Comparison of ENCODE assay signal across 1 cellular context in the genomic region with DNA sequence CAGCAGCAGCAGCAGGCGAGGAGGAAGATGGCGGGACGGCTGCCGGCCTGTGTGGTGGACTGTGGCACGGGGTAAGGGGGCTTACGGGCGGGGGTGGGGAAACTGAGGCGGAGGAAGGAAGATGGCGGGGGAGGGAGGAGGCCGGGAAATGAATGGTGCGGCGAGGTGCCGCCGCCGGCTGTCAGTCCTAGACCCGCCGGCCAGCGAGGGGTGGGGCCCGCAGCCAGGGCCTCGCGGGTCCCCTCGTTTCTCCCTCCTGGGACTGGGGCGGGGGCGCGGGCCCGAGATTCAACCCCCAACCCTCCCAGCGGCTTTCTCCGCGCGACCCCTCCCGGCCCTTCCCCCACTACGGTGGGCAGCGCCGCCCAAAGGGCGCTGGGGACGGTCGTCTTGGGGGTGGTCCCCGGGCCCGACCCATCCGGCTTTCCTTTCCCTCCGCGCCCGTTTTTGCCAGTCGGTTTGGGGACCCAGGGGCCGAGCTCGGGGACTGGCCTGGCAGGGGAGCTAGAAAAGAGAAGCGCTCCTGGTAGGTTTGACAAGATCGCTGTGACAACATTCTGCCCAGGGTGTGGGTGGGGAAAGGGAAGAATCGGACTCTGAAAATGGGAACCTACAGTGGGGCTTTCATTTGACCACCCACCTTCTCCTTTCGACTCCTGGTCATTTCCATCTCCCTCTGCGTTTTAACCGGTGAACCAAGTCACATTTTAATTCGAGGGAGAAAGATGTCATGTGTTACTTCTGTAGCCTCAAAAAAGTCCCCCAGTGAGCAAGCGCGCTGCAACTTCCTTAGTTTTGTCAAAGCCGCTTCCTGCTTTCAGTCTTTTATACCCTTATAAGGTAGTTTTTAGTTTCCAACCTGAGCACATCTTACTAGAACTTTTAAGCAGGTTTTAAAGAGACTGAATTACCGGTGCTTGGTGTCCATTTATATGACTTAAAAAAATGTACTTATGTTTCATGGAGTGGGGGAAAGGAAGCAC.
TF ChIP-seq lines count a peak whose summit lies in the region.

No MANE protein-coding gene starts in this region.

TF ChIP-seq in K562, 482 proteins besides CTCF, POLR2A, EP300 and RAD21 (continued from another document and continues in another):
- TF ChIP-seq, protein P1, sequence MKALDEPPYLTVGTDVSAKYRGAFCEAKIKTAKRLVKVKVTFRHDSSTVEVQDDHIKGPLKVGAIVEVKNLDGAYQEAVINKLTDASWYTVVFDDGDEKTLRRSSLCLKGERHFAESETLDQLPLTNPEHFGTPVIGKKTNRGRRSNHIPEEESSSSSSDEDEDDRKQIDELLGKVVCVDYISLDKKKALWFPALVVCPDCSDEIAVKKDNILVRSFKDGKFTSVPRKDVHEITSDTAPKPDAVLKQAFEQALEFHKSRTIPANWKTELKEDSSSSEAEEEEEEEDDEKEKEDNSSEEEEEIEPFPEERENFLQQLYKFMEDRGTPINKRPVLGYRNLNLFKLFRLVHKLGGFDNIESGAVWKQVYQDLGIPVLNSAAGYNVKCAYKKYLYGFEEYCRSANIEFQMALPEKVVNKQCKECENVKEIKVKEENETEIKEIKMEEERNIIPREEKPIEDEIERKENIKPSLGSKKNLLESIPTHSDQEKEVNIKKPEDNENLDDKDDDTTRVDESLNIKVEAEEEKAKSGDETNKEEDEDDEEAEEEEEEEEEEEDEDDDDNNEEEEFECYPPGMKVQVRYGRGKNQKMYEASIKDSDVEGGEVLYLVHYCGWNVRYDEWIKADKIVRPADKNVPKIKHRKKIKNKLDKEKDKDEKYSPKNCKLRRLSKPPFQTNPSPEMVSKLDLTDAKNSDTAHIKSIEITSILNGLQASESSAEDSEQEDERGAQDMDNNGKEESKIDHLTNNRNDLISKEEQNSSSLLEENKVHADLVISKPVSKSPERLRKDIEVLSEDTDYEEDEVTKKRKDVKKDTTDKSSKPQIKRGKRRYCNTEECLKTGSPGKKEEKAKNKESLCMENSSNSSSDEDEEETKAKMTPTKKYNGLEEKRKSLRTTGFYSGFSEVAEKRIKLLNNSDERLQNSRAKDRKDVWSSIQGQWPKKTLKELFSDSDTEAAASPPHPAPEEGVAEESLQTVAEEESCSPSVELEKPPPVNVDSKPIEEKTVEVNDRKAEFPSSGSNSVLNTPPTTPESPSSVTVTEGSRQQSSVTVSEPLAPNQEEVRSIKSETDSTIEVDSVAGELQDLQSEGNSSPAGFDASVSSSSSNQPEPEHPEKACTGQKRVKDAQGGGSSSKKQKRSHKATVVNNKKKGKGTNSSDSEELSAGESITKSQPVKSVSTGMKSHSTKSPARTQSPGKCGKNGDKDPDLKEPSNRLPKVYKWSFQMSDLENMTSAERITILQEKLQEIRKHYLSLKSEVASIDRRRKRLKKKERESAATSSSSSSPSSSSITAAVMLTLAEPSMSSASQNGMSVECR (CRISPR knock-in tag; IDR thresholded peaks at IDR 0.05) = peak; percentile 63; the same call in 1 of the 2 replicates
- TF ChIP-seq ZFX (CRISPR knock-in tag; IDR thresholded peaks at IDR 0.05) (peak; percentile 62), MTA2 (IDR thresholded peaks at IDR 0.05; ENCODE audit: low read depth) (no peak), ZNF253 (CRISPR knock-in tag; conservative IDR thresholded peaks at IDR 0.05) (no peak), ARID2 (IDR thresholded peaks at IDR 0.05) (no peak), MTA3 (IDR thresholded peaks at IDR 0.05; ENCODE audit: borderline replicate concordance) (0 out of 2 replicates have a peak, but pooled peaks have one; percentile 12), ILK (tag; IDR thresholded peaks at IDR 0.05; ENCODE audit: borderline replicate concordance, low read depth) (no peak), ZNF766 (CRISPR knock-in tag; conservative IDR thresholded peaks at IDR 0.05) (peak; percentile 51; the same call in 1 of the 2 replicates), CHD1 (IDR thresholded peaks at IDR 0.05; ENCODE audit: low read length) (peak; percentile 72), MYNN (IDR thresholded peaks at IDR 0.05) (no peak), MYNN (CRISPR knock-in tag; IDR thresholded peaks at IDR 0.05) (no peak), ZNF134 (CRISPR knock-in tag; conservative IDR thresholded peaks at IDR 0.05) (no peak), FOXM1 (IDR thresholded peaks at IDR 0.05; ENCODE audit: low read depth) (no peak), FOXM1 (CRISPR knock-in tag; IDR thresholded peaks at IDR 0.05; ENCODE audit: low read depth) (no peak), ZFPM2 (CRISPR knock-in tag; IDR thresholded peaks at IDR 0.05) (no peak), FOXA1 (IDR thresholded peaks at IDR 0.05; ENCODE audit: borderline replicate concordance) (no peak), MCM3 (IDR thresholded peaks at IDR 0.05) (no peak), NEUROD1 (IDR thresholded peaks at IDR 0.05; ENCODE audit: borderline replicate concordance, low read depth, low read length, partially characterized antibody) (no peak), TAF1 (IDR thresholded peaks at IDR 0.05; ENCODE audit: control insufficient read depth, extremely low read depth, insufficient read depth, low read length, severe bottlenecking) (peak; percentile 53), POLR2B (IDR thresholded peaks at IDR 0.05; ENCODE audit: low read depth, partially characterized antibody) (peak; percentile 39), ZNF175 (CRISPR knock-in tag; IDR thresholded peaks at IDR 0.05; ENCODE audit: low read depth) (0 out of 2 replicates have a peak, but pooled peaks have one; percentile 51), HNRNPLL (IDR thresholded peaks at IDR 0.05; ENCODE audit: low read depth, low read length, poor library complexity, severe bottlenecking) (no peak), XRCC3 (IDR thresholded peaks at IDR 0.05) (no peak), ARHGAP35 (IDR thresholded peaks at IDR 0.05; ENCODE audit: partially characterized antibody) (peak; percentile 16), E2F3 (CRISPR knock-in tag; IDR thresholded peaks at IDR 0.05) (no peak), NR3C1 (CRISPR knock-in tag; IDR thresholded peaks at IDR 0.05) (no peak), ELF4 (CRISPR knock-in tag; IDR thresholded peaks at IDR 0.05) (no peak), CREB1 (IDR thresholded peaks at IDR 0.05) (no peak), CREB1 (CRISPR knock-in tag; IDR thresholded peaks at IDR 0.05) (peak; percentile 49; the same call in 1 of the 2 replicates), SMARCA4 (IDR thresholded peaks at IDR 0.05) (no peak), ZZZ3 (IDR thresholded peaks at IDR 0.05) (no peak), KLF10 (CRISPR knock-in tag; IDR thresholded peaks at IDR 0.05) (no peak), FIP1L1 (IDR thresholded peaks at IDR 0.05; ENCODE audit: low read depth, low read length, poor library complexity, severe bottlenecking) (peak; percentile 52), FOXK1 (CRISPR knock-in tag; IDR thresholded peaks at IDR 0.05; ENCODE audit: borderline replicate concordance) (no peak), HIVEP1 (CRISPR knock-in tag; IDR thresholded peaks at IDR 0.05) (no peak), ZNF184 (CRISPR knock-in tag; IDR thresholded peaks at IDR 0.05) (no peak), STAG1 (CRISPR knock-in tag; IDR thresholded peaks at IDR 0.05; ENCODE audit: borderline replicate concordance) (no peak), KDM1A (IDR thresholded peaks at IDR 0.05) (no peak), EGR1 (conservative IDR thresholded peaks at IDR 0.05) (peak; percentile 43), KDM4B (IDR thresholded peaks at IDR 0.05; ENCODE audit: borderline replicate concordance in 2 of 2, low read depth in 1 of 2) (no peak), DIDO1 (tag; IDR thresholded peaks at IDR 0.05; ENCODE audit: low read depth) (no peak), CCNT2 (IDR thresholded peaks at IDR 0.05; ENCODE audit: borderline replicate concordance, extremely low read depth, insufficient read length, low read depth, low read length) (peak; percentile 51), HMG20B (CRISPR knock-in tag; IDR thresholded peaks at IDR 0.05) (no peak), ZNF695 (CRISPR knock-in tag; IDR thresholded peaks at IDR 0.05) (no peak), SRSF3 (IDR thresholded peaks at IDR 0.05; ENCODE audit: insufficient read depth, low read length) (0 out of 2 replicates have a peak, but pooled peaks have one; percentile 81), PRPF4 (IDR thresholded peaks at IDR 0.05; ENCODE audit: insufficient read depth, low read depth, low read length, poor library complexity, severe bottlenecking) (peak; percentile 83), MAFK (IDR thresholded peaks at IDR 0.05; ENCODE audit: low read length) (no peak), HDAC8 (tag; IDR thresholded peaks at IDR 0.05) (no peak), GATAD2B (IDR thresholded peaks at IDR 0.05; ENCODE audit: borderline replicate concordance) (peak; percentile 63; the same call in 1 of the 2 replicates), HDAC6 (IDR thresholded peaks at IDR 0.05; ENCODE audit: low read depth, low read length) (no peak), CBX8 (IDR thresholded peaks at IDR 0.05; ENCODE audit: borderline replicate concordance, extremely low read depth, low read depth, low read length, poor library complexity, severe bottlenecking) (no peak), ZNF224 (CRISPR knock-in tag; IDR thresholded peaks at IDR 0.05) (no peak), PHB (CRISPR knock-in tag; IDR thresholded peaks at IDR 0.05) (no peak)
- TF ChIP-seq, protein P2, sequence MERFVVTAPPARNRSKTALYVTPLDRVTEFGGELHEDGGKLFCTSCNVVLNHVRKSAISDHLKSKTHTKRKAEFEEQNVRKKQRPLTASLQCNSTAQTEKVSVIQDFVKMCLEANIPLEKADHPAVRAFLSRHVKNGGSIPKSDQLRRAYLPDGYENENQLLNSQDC (CRISPR knock-in tag; IDR thresholded peaks at IDR 0.05) = no peak
- TF ChIP-seq, protein P3, sequence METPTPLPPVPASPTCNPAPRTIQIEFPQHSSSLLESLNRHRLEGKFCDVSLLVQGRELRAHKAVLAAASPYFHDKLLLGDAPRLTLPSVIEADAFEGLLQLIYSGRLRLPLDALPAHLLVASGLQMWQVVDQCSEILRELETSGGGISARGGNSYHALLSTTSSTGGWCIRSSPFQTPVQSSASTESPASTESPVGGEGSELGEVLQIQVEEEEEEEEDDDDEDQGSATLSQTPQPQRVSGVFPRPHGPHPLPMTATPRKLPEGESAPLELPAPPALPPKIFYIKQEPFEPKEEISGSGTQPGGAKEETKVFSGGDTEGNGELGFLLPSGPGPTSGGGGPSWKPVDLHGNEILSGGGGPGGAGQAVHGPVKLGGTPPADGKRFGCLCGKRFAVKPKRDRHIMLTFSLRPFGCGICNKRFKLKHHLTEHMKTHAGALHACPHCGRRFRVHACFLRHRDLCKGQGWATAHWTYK (CRISPR knock-in tag; IDR thresholded peaks at IDR 0.05) = no peak
- TF ChIP-seq, protein P4, sequence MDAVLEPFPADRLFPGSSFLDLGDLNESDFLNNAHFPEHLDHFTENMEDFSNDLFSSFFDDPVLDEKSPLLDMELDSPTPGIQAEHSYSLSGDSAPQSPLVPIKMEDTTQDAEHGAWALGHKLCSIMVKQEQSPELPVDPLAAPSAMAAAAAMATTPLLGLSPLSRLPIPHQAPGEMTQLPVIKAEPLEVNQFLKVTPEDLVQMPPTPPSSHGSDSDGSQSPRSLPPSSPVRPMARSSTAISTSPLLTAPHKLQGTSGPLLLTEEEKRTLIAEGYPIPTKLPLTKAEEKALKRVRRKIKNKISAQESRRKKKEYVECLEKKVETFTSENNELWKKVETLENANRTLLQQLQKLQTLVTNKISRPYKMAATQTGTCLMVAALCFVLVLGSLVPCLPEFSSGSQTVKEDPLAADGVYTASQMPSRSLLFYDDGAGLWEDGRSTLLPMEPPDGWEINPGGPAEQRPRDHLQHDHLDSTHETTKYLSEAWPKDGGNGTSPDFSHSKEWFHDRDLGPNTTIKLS (IDR thresholded peaks at IDR 0.05; ENCODE audit: borderline replicate concordance, low read depth) = no peak
- TF ChIP-seq, protein P5, sequence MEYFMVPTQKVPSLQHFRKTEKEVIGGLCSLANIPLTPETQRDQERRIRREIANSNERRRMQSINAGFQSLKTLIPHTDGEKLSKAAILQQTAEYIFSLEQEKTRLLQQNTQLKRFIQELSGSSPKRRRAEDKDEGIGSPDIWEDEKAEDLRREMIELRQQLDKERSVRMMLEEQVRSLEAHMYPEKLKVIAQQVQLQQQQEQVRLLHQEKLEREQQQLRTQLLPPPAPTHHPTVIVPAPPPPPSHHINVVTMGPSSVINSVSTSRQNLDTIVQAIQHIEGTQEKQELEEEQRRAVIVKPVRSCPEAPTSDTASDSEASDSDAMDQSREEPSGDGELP (CRISPR knock-in tag; IDR thresholded peaks at IDR 0.05; ENCODE audit: borderline replicate concordance) = no peak
- TF ChIP-seq, protein P6, sequence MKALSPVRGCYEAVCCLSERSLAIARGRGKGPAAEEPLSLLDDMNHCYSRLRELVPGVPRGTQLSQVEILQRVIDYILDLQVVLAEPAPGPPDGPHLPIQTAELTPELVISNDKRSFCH (CRISPR knock-in tag; IDR thresholded peaks at IDR 0.05) = no peak
- TF ChIP-seq, protein P6 (tag; IDR thresholded peaks at IDR 0.05) = peak; percentile 66; the same call in 1 of the 2 replicates
- TF ChIP-seq, protein P7, sequence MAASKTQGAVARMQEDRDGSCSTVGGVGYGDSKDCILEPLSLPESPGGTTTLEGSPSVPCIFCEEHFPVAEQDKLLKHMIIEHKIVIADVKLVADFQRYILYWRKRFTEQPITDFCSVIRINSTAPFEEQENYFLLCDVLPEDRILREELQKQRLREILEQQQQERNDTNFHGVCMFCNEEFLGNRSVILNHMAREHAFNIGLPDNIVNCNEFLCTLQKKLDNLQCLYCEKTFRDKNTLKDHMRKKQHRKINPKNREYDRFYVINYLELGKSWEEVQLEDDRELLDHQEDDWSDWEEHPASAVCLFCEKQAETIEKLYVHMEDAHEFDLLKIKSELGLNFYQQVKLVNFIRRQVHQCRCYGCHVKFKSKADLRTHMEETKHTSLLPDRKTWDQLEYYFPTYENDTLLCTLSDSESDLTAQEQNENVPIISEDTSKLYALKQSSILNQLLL (CRISPR knock-in tag; IDR thresholded peaks at IDR 0.05; ENCODE audit: borderline replicate concordance) = no peak
- TF ChIP-seq, protein P8, sequence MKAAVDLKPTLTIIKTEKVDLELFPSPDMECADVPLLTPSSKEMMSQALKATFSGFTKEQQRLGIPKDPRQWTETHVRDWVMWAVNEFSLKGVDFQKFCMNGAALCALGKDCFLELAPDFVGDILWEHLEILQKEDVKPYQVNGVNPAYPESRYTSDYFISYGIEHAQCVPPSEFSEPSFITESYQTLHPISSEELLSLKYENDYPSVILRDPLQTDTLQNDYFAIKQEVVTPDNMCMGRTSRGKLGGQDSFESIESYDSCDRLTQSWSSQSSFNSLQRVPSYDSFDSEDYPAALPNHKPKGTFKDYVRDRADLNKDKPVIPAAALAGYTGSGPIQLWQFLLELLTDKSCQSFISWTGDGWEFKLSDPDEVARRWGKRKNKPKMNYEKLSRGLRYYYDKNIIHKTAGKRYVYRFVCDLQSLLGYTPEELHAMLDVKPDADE (conservative IDR thresholded peaks at IDR 0.05; ENCODE audit: control insufficient read depth, low read depth, low read length) = no peak
